1 cellular context compared by ENCODE assay signal in the genomic region with DNA sequence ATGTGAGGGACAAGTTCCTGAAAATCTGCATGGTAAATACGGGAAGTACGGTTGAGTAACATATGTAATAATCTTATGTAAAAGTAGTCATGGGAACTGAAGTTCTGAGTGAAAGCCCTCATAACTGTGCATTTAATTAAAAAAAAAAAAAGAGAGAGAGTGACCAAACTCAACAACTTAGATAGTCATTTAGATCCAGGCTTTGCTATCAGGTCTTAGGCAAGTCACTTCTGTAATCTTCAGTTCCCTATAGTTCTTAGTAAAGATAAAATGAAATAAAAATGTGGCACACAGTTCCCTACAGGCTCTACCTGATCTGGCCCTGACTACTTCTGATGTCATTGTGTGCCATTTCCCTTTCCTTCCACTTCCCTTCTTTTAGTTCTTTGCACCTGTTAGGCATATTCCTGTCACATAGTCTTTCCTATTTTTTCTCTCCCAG.
A peak's percentile ranks its signal among the peaks of the same experiment; 100 is the strongest.
TF ChIP-seq lines count a peak whose summit lies in the region.

No MANE protein-coding gene starts in this region.

TF ChIP-seq in GM12878, 131 proteins besides CTCF, POLR2A, EP300 and RAD21 (continued from another document and continues in another):
- TF ChIP-seq, protein P1, sequence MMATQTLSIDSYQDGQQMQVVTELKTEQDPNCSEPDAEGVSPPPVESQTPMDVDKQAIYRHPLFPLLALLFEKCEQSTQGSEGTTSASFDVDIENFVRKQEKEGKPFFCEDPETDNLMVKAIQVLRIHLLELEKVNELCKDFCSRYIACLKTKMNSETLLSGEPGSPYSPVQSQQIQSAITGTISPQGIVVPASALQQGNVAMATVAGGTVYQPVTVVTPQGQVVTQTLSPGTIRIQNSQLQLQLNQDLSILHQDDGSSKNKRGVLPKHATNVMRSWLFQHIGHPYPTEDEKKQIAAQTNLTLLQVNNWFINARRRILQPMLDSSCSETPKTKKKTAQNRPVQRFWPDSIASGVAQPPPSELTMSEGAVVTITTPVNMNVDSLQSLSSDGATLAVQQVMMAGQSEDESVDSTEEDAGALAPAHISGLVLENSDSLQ (IDR thresholded peaks at IDR 0.05), result peak; percentile 92
- TF ChIP-seq EED (IDR thresholded peaks at IDR 0.05; ENCODE audit: low read depth) (peak; percentile 55; the same call in 1 of the 2 replicates), TBL1XR1 (IDR thresholded peaks at IDR 0.05; ENCODE audit: low read depth, low read length) (no peak), KDM1A (IDR thresholded peaks at IDR 0.05; ENCODE audit: borderline replicate concordance) (no peak), FOXM1 (IDR thresholded peaks at IDR 0.05; ENCODE audit: low read depth, low read length) (no peak), IKZF2 (IDR thresholded peaks at IDR 0.05) (no peak), CREB1 (IDR thresholded peaks at IDR 0.05; ENCODE audit: low read depth) (peak; percentile 12; the same call in 1 of the 2 replicates), SMARCA5 (IDR thresholded peaks at IDR 0.05) (no peak), TCF7 (IDR thresholded peaks at IDR 0.05; ENCODE audit: borderline replicate concordance) (no peak), WRNIP1 (IDR thresholded peaks at IDR 0.05; ENCODE audit: borderline replicate concordance, low read depth, low read length) (no peak), ZNF217 (IDR thresholded peaks at IDR 0.05) (no peak), YY1 (IDR thresholded peaks at IDR 0.05; ENCODE audit: low read depth, low read length) (no peak), RB1 (IDR thresholded peaks at IDR 0.05; ENCODE audit: borderline replicate concordance) (no peak), DPF2 (IDR thresholded peaks at IDR 0.05) (no peak), SREBF2 (IDR thresholded peaks at IDR 0.05; ENCODE audit: low read length) (no peak), CHD1 (IDR thresholded peaks at IDR 0.05; ENCODE audit: low read depth, low read length) (no peak), MTA2 (IDR thresholded peaks at IDR 0.05; ENCODE audit: low read depth) (0 out of 2 replicates have a peak, but pooled peaks have one; percentile 39), ZSCAN29 (IDR thresholded peaks at IDR 0.05) (no peak), TCF3 (IDR thresholded peaks at IDR 0.05; ENCODE audit: borderline replicate concordance, insufficient read depth, low read depth, low read length) (no peak), NBN (IDR thresholded peaks at IDR 0.05) (0 out of 2 replicates have a peak, but pooled peaks have one; percentile 27), LARP7 (IDR thresholded peaks at IDR 0.05) (no peak), BHLHE40 (IDR thresholded peaks at IDR 0.05; ENCODE audit: borderline replicate concordance in 1 of 2, low read depth in 2 of 2, low read length in 1 of 2) (no peak), FOS (IDR thresholded peaks at IDR 0.05; ENCODE audit: borderline replicate concordance, extremely low read depth, insufficient read length) (no peak), HDAC2 (IDR thresholded peaks at IDR 0.05) (no peak), MTA3 (IDR thresholded peaks at IDR 0.05; ENCODE audit: borderline replicate concordance, low read length) (no peak), MEF2A (IDR thresholded peaks at IDR 0.05; ENCODE audit: insufficient read depth, low read depth, low read length) (no peak), ETV6 (conservative IDR thresholded peaks at IDR 0.05 in 1 of 2, IDR thresholded peaks at IDR 0.05 in 1 of 2; ENCODE audit: borderline replicate concordance in 1 of 2, low read depth in 1 of 2) (no peak; a peak in 1 of 4 replicates)
- TF ChIP-seq, protein P2, sequence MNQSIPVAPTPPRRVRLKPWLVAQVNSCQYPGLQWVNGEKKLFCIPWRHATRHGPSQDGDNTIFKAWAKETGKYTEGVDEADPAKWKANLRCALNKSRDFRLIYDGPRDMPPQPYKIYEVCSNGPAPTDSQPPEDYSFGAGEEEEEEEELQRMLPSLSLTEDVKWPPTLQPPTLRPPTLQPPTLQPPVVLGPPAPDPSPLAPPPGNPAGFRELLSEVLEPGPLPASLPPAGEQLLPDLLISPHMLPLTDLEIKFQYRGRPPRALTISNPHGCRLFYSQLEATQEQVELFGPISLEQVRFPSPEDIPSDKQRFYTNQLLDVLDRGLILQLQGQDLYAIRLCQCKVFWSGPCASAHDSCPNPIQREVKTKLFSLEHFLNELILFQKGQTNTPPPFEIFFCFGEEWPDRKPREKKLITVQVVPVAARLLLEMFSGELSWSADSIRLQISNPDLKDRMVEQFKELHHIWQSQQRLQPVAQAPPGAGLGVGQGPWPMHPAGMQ (IDR thresholded peaks at IDR 0.05; ENCODE audit: borderline replicate concordance), result no peak
- TF ChIP-seq, protein P3, sequence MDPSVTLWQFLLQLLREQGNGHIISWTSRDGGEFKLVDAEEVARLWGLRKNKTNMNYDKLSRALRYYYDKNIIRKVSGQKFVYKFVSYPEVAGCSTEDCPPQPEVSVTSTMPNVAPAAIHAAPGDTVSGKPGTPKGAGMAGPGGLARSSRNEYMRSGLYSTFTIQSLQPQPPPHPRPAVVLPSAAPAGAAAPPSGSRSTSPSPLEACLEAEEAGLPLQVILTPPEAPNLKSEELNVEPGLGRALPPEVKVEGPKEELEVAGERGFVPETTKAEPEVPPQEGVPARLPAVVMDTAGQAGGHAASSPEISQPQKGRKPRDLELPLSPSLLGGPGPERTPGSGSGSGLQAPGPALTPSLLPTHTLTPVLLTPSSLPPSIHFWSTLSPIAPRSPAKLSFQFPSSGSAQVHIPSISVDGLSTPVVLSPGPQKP (IDR thresholded peaks at IDR 0.05; ENCODE audit: low read depth, low read length), result no peak
- TF ChIP-seq, protein P4, sequence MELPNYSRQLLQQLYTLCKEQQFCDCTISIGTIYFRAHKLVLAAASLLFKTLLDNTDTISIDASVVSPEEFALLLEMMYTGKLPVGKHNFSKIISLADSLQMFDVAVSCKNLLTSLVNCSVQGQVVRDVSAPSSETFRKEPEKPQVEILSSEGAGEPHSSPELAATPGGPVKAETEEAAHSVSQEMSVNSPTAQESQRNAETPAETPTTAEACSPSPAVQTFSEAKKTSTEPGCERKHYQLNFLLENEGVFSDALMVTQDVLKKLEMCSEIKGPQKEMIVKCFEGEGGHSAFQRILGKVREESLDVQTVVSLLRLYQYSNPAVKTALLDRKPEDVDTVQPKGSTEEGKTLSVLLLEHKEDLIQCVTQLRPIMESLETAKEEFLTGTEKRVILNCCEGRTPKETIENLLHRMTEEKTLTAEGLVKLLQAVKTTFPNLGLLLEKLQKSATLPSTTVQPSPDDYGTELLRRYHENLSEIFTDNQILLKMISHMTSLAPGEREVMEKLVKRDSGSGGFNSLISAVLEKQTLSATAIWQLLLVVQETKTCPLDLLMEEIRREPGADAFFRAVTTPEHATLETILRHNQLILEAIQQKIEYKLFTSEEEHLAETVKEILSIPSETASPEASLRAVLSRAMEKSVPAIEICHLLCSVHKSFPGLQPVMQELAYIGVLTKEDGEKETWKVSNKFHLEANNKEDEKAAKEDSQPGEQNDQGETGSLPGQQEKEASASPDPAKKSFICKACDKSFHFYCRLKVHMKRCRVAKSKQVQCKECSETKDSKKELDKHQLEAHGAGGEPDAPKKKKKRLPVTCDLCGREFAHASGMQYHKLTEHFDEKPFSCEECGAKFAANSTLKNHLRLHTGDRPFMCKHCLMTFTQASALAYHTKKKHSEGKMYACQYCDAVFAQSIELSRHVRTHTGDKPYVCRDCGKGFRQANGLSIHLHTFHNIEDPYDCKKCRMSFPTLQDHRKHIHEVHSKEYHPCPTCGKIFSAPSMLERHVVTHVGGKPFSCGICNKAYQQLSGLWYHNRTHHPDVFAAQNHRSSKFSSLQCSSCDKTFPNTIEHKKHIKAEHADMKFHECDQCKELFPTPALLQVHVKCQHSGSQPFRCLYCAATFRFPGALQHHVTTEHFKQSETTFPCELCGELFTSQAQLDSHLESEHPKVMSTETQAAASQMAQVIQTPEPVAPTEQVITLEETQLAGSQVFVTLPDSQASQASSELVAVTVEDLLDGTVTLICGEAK (IDR thresholded peaks at IDR 0.05; ENCODE audit: borderline replicate concordance), result no peak
- TF ChIP-seq, protein P5, sequence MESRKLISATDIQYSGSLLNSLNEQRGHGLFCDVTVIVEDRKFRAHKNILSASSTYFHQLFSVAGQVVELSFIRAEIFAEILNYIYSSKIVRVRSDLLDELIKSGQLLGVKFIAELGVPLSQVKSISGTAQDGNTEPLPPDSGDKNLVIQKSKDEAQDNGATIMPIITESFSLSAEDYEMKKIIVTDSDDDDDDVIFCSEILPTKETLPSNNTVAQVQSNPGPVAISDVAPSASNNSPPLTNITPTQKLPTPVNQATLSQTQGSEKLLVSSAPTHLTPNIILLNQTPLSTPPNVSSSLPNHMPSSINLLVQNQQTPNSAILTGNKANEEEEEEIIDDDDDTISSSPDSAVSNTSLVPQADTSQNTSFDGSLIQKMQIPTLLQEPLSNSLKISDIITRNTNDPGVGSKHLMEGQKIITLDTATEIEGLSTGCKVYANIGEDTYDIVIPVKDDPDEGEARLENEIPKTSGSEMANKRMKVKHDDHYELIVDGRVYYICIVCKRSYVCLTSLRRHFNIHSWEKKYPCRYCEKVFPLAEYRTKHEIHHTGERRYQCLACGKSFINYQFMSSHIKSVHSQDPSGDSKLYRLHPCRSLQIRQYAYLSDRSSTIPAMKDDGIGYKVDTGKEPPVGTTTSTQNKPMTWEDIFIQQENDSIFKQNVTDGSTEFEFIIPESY (IDR thresholded peaks at IDR 0.05), result no peak
- TF ChIP-seq, protein P6, sequence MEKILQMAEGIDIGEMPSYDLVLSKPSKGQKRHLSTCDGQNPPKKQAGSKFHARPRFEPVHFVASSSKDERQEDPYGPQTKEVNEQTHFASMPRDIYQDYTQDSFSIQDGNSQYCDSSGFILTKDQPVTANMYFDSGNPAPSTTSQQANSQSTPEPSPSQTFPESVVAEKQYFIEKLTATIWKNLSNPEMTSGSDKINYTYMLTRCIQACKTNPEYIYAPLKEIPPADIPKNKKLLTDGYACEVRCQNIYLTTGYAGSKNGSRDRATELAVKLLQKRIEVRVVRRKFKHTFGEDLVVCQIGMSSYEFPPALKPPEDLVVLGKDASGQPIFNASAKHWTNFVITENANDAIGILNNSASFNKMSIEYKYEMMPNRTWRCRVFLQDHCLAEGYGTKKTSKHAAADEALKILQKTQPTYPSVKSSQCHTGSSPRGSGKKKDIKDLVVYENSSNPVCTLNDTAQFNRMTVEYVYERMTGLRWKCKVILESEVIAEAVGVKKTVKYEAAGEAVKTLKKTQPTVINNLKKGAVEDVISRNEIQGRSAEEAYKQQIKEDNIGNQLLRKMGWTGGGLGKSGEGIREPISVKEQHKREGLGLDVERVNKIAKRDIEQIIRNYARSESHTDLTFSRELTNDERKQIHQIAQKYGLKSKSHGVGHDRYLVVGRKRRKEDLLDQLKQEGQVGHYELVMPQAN (conservative IDR thresholded peaks at IDR 0.05), result no peak
- TF ChIP-seq, protein P7, sequence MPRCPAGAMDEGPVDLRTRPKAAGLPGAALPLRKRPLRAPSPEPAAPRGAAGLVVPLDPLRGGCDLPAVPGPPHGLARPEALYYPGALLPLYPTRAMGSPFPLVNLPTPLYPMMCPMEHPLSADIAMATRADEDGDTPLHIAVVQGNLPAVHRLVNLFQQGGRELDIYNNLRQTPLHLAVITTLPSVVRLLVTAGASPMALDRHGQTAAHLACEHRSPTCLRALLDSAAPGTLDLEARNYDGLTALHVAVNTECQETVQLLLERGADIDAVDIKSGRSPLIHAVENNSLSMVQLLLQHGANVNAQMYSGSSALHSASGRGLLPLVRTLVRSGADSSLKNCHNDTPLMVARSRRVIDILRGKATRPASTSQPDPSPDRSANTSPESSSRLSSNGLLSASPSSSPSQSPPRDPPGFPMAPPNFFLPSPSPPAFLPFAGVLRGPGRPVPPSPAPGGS (IDR thresholded peaks at IDR 0.05; ENCODE audit: borderline replicate concordance, insufficient read depth, low read depth, low read length, poor library complexity, severe bottlenecking), result no peak
- TF ChIP-seq, protein P8, sequence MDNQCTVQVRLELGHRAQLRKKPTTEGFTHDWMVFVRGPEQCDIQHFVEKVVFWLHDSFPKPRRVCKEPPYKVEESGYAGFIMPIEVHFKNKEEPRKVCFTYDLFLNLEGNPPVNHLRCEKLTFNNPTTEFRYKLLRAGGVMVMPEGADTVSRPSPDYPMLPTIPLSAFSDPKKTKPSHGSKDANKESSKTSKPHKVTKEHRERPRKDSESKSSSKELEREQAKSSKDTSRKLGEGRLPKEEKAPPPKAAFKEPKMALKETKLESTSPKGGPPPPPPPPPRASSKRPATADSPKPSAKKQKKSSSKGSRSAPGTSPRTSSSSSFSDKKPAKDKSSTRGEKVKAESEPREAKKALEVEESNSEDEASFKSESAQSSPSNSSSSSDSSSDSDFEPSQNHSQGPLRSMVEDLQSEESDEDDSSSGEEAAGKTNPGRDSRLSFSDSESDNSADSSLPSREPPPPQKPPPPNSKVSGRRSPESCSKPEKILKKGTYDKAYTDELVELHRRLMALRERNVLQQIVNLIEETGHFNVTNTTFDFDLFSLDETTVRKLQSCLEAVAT (IDR thresholded peaks at IDR 0.05), result no peak
- TF ChIP-seq, protein P9, sequence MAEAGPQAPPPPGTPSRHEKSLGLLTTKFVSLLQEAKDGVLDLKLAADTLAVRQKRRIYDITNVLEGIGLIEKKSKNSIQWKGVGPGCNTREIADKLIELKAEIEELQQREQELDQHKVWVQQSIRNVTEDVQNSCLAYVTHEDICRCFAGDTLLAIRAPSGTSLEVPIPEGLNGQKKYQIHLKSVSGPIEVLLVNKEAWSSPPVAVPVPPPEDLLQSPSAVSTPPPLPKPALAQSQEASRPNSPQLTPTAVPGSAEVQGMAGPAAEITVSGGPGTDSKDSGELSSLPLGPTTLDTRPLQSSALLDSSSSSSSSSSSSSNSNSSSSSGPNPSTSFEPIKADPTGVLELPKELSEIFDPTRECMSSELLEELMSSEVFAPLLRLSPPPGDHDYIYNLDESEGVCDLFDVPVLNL (IDR thresholded peaks at IDR 0.05; ENCODE audit: low read depth, low read length), result no peak
- TF ChIP-seq, protein P10, sequence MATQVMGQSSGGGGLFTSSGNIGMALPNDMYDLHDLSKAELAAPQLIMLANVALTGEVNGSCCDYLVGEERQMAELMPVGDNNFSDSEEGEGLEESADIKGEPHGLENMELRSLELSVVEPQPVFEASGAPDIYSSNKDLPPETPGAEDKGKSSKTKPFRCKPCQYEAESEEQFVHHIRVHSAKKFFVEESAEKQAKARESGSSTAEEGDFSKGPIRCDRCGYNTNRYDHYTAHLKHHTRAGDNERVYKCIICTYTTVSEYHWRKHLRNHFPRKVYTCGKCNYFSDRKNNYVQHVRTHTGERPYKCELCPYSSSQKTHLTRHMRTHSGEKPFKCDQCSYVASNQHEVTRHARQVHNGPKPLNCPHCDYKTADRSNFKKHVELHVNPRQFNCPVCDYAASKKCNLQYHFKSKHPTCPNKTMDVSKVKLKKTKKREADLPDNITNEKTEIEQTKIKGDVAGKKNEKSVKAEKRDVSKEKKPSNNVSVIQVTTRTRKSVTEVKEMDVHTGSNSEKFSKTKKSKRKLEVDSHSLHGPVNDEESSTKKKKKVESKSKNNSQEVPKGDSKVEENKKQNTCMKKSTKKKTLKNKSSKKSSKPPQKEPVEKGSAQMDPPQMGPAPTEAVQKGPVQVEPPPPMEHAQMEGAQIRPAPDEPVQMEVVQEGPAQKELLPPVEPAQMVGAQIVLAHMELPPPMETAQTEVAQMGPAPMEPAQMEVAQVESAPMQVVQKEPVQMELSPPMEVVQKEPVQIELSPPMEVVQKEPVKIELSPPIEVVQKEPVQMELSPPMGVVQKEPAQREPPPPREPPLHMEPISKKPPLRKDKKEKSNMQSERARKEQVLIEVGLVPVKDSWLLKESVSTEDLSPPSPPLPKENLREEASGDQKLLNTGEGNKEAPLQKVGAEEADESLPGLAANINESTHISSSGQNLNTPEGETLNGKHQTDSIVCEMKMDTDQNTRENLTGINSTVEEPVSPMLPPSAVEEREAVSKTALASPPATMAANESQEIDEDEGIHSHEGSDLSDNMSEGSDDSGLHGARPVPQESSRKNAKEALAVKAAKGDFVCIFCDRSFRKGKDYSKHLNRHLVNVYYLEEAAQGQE (IDR thresholded peaks at IDR 0.05; ENCODE audit: low read depth, low read length), result no peak
